In genomic region chr1:246583448-246584185, GRCh38 we compare ENCODE assay signal across 9 cellular contexts. TPM values are rescaled to one million over a fixed set of nuclear protein-coding genes. Genes with fewer than 3 reads are reported as not detected.
DNase-seq lines count a peak whose midpoint lies in the region; ATAC-seq and TF ChIP-seq lines count a peak whose summit lies in the region.
"Had no signal": no experiment of that assay in that cellular context is flagged by ENCODE, and none has a peak within 500 bp of the region (broad histone marks: within the 10 kb centered on the region; RNA-seq: fewer than 3 reads in every experiment).

No MANE protein-coding gene starts in this region.

- intact Hi-C loops in transverse colon (cut with DNase I; ENCODE audit: low total_unique reads) = no loop called here

- H3K27me3 Mint-ChIP-seq in activated T-cell treated with anti-CD3 and anti-CD28 coated beads, Interleukin-2, amount 50 U/mL, for 72 hours (ENCODE audit: low read depth) = no peaks in the 10 kb centered on the region

- peak; percentile 62 for TF ChIP-seq EP300 in transverse colon (IDR thresholded peaks at IDR 0.05; ENCODE audit: low read depth)

- peak overlapping the region; percentile 53 for H3K27ac Mint-ChIP-seq in activated T-cell treated with anti-CD3 and anti-CD28 coated beads, Interleukin-2, amount 50 U/mL, for 72 hours

- in situ Hi-C loops in transverse colon (cut with MboI; ENCODE audit: low pct_ligation_motif_present in 1 of 4, low pct_unique_long_range_greater_than_20kb in 1 of 4, low sequenced_read_pairs in 3 of 4) = no loop called here

- no peak for DNase-seq in activated T-cell treated with anti-CD3 and anti-CD28 coated beads, Interleukin-2, amount 50 U/mL, for 72 hours
- DNase-seq in activated T-cell treated with anti-CD3 and anti-CD28 coated beads for 4 hours (no peak), SJSA1 (ENCODE audit: low read depth in 1 of 2, low spot score in 2 of 2) (no peak), iris pigment epithelial cell (ENCODE audit: low read depth) (peak; percentile 75), transverse colon (peak; percentile 53), 8988T (no peak), NCI-H446 (lab: John Stamatoyannopoulos, UW) (no peak)
- DNase-seq in activated CD4-positive, alpha-beta T cell treated with anti-CD3 and anti-CD28 coated beads, Interleukin-2, amount 50 U/mL, for 48 hours = no peak

- no peaks in the 10 kb centered on the region for H3K9me3 Mint-ChIP-seq in activated T-cell treated with anti-CD3 and anti-CD28 coated beads, Interleukin-2, amount 50 U/mL, for 72 hours

- H3K9me3 ChIP-seq in SJSA1 (replicated peaks) = no peaks in the 10 kb centered on the region
- no peaks in the 10 kb centered on the region for H3K9me3 ChIP-seq in transverse colon
- H3K9me3 ChIP-seq: BLaER1 had no signal

- no peak for TF ChIP-seq POLR2A in transverse colon (IDR thresholded peaks at IDR 0.05)

- H3K27ac ChIP-seq in SJSA1 (peak overlapping the region; percentile 35; the same call in 1 of the 2 replicates), transverse colon (peak overlapping the region; percentile 82 to 88 (median 86))
- H3K27ac ChIP-seq: BLaER1 had no signal

- H3K36me3 Mint-ChIP-seq in activated T-cell treated with anti-CD3 and anti-CD28 coated beads, Interleukin-2, amount 50 U/mL, for 72 hours (ENCODE audit: insufficient read depth in 2 of 2) = peaks cover 0 to 9% of the 10 kb centered on the region in 2 donors

- peaks cover 36% of the 10 kb centered on the region for H3K4me1 Mint-ChIP-seq in activated T-cell treated with anti-CD3 and anti-CD28 coated beads, Interleukin-2, amount 50 U/mL, for 72 hours (ENCODE audit: low read depth)

- H3K4me1 ChIP-seq in SJSA1 (replicated peaks) = peaks cover 44% of the 10 kb centered on the region
- H3K4me1 ChIP-seq in transverse colon = peaks cover 30 to 94% (median 73%) of the 10 kb centered on the region in 4 donors

- peaks cover 8% of the 10 kb centered on the region; the same call in 1 of the 2 replicates for H3K36me3 ChIP-seq in SJSA1
- H3K36me3 ChIP-seq in transverse colon = no peaks in the 10 kb centered on the region

- TF ChIP-seq CTCF in transverse colon (IDR thresholded peaks at IDR 0.05) = no peak

- H3K27me3 ChIP-seq in SJSA1 (replicated peaks) = no peaks in the 10 kb centered on the region
- H3K27me3 ChIP-seq in transverse colon = no peaks in the 10 kb centered on the region
- H3K27me3 ChIP-seq: BLaER1 had no signal

- H3K4me3 ChIP-seq in SJSA1 (no peak overlapping the region), transverse colon (peak overlapping the region in 2 of 4 donors; percentile 12 to 42)
- H3K4me3 ChIP-seq: BLaER1 had no signal

- no peak for ATAC-seq in activated T-cell treated with anti-CD3 and anti-CD28 coated beads, Interleukin-2, amount 50 U/mL, for 72 hours (replicated peaks in 1 of 2)

- 63% methylated on average over 4 to 6 of the region's 6 CpGs for WGBS in transverse colon (ENCODE audit: low coverage in 1 of 2), 2 donors

- H3K4me3 Mint-ChIP-seq in activated T-cell treated with anti-CD3 and anti-CD28 coated beads, Interleukin-2, amount 50 U/mL, for 72 hours = no peak overlapping the region

RNA-seq across cellular contexts. Expression of gene CNST, which starts 17.4 kb away (rescaled TPM):
- total RNA-seq in activated T-cell treated with anti-CD3 and anti-CD28 coated beads, Interleukin-2, amount 50 U/mL, for 72 hours = 10 to 100 TPM; 28.0 to 30.4 TPM
- total RNA-seq in SJSA1 (2014; rRNA removed; shearing (Covaris generic)) = 19.0 and 21.1 TPM in 2 replicates
- total RNA-seq in transverse colon = 10 to 100 TPM; 44.0 to 83.0 (median 53.5) TPM

RNA-seq across cellular contexts. Expression of gene TFB2M, which starts 17.6 kb away (rescaled TPM):
- 10 to 100 TPM; 13.5 to 15.0 TPM for total RNA-seq in activated T-cell treated with anti-CD3 and anti-CD28 coated beads, Interleukin-2, amount 50 U/mL, for 72 hours
- 21.1 and 31.6 TPM in 2 replicates for total RNA-seq in SJSA1 (2014; rRNA removed; shearing (Covaris generic))
- total RNA-seq in transverse colon = 10 to 100 TPM in 1 of 4 donors, 1 to 10 TPM in 2, under 1 TPM in 1; 0.40 to 12.7 (median 5.5) TPM

Comparison
In these comparisons a context has a peak if more than half of its experiments do, and no peak if none do; other contexts are left out.
1. DNase-seq: peak in iris pigment epithelial cell (single experiment) and transverse colon (single experiment); none in activated T-cell treated with anti-CD3 and anti-CD28 coated beads, Interleukin-2, amount 50 U/mL, for 72 hours (0 of 2), activated T-cell treated with anti-CD3 and anti-CD28 coated beads for 4 hours (single experiment), SJSA1 (0 of 2), 8988T (single experiment), activated CD4-positive, alpha-beta T cell treated with anti-CD3 and anti-CD28 coated beads, Interleukin-2, amount 50 U/mL, for 48 hours (0 of 2) and NCI-H446 (0 of 2).